5 cellular contexts compared by ENCODE assay signal in genomic region chr3:131192701-131193100, GRCh38.
"Had no signal": no experiment of that assay in that cellular context is flagged by ENCODE, and none has a peak within 500 bp of the region (broad histone marks: within the 10 kb centered on the region; RNA-seq: fewer than 3 reads in every experiment).

No MANE protein-coding gene starts in this region.

- ATAC-seq: GM23338, K562 had no signal

- H3K4me3 ChIP-seq: GM23338, K562 had no signal

- DNase-seq: H9, HCEC 1CT, IMR-90 had no signal
